20 cellular contexts compared by ENCODE assay signal in the genomic region with DNA sequence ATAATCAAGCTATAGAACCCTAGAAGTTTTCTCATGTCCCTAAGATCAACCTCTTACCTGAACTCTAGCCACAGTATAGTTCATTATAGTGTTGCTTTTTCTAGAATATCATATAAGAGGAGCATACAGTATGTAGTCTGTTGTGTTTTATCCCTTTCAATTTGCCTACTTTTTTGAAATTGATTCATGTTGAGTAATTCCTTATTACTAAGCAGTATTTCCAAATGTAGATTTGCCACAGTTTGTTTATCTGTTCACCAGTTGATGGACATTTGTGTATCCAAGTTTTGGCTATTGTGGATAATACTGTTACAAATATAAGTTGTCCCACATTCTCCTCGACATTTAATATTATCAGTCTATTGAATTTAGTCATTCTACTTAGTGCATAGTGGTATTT.
"Had no signal": no experiment of that assay in that cellular context is flagged by ENCODE, and none has a peak within 500 bp of the region (broad histone marks: within the 10 kb centered on the region; RNA-seq: fewer than 3 reads in every experiment).

No MANE protein-coding gene starts in this region.

- FAIRE-seq: keratinocyte had no signal

- H3K4me3 ChIP-seq: adrenal gland, esophagus squamous epithelium, left lung, tibial nerve, uterus had no signal

- DNase-seq: activated CD4-positive, alpha-beta T cell treated with anti-CD3 and anti-CD28 coated beads, Interleukin-2, amount 50 U/mL, for 4 hours; activated effector memory CD4-positive, alpha-beta T cell treated with Interleukin-2 at 50 U/mL for 16 hours; activated naive CD4-positive, alpha-beta T cell treated with anti-CD3 and anti-CD28 coated beads, Interleukin-2, amount 10 ng/mL, durations not matched to agents 7 days and 5 days; activated T-cell treated with anti-CD3 and anti-CD28 coated beads, Interleukin-2, amount 50 U/mL, for 1 hour; adrenal gland; effector CD4-positive, alpha-beta T cell; esophagus squamous epithelium; foreskin keratinocyte; glutamatergic neuron; hypothalamus; left lung; nephron progenitor cell; nucleus accumbens; uterus; WERI-Rb-1 had no signal

- H3K27me3 ChIP-seq: adrenal gland, esophagus squamous epithelium, foreskin keratinocyte, left lung, tibial nerve, uterus had no signal

- H3K4me1 Mint-ChIP-seq: activated naive CD4-positive, alpha-beta T cell treated with anti-CD3 and anti-CD28 coated beads, Interleukin-2, amount 10 ng/mL, durations not matched to agents 7 days and 5 days; nephron progenitor cell had no signal

- H3K4me1 ChIP-seq: left lung had no signal

- H3K9me3 Mint-ChIP-seq: activated naive CD4-positive, alpha-beta T cell treated with anti-CD3 and anti-CD28 coated beads, Interleukin-2, amount 10 ng/mL, durations not matched to agents 7 days and 5 days had no signal

- H3K4me3 Mint-ChIP-seq: activated naive CD4-positive, alpha-beta T cell treated with anti-CD3 and anti-CD28 coated beads, Interleukin-2, amount 10 ng/mL, durations not matched to agents 7 days and 5 days; mesothelial cell of epicardium; nephron progenitor cell; stimulated activated naive CD8-positive, alpha-beta T cell treated with anti-CD3 and anti-CD28 coated beads, Interleukin-15, Interleukin-2, amounts not matched to agents 100 ng/mL and 50 ng/mL, for 24 hours; T-helper 1 cell treated with Interleukin-12 subunit alpha and Interleukin-12 subunit beta and Interleukin-4 antibody, amounts not matched to agents 30 μg/mL and 1 μg/mL, for 36 hours had no signal

- H3K27ac ChIP-seq: adrenal gland, esophagus squamous epithelium, foreskin keratinocyte, tibial nerve, uterus, WERI-Rb-1 had no signal

- H3K27me3 Mint-ChIP-seq: activated naive CD4-positive, alpha-beta T cell treated with anti-CD3 and anti-CD28 coated beads, Interleukin-2, amount 10 ng/mL, durations not matched to agents 7 days and 5 days; stimulated activated naive CD8-positive, alpha-beta T cell treated with anti-CD3 and anti-CD28 coated beads, Interleukin-15, Interleukin-2, amounts not matched to agents 100 ng/mL and 50 ng/mL, for 24 hours had no signal

- H3K9me3 ChIP-seq: adrenal gland, esophagus squamous epithelium, uterus had no signal

- H3K27ac Mint-ChIP-seq: activated naive CD4-positive, alpha-beta T cell treated with anti-CD3 and anti-CD28 coated beads, Interleukin-2, amount 10 ng/mL, durations not matched to agents 7 days and 5 days; mesothelial cell of epicardium; nephron progenitor cell; stimulated activated naive CD8-positive, alpha-beta T cell treated with anti-CD3 and anti-CD28 coated beads, Interleukin-15, Interleukin-2, amounts not matched to agents 100 ng/mL and 50 ng/mL, for 24 hours; T-helper 1 cell treated with Interleukin-12 subunit alpha and Interleukin-12 subunit beta and Interleukin-4 antibody, amounts not matched to agents 30 μg/mL and 1 μg/mL, for 36 hours had no signal

- ATAC-seq: foreskin keratinocyte, left lung had no signal

- H3K36me3 ChIP-seq: adrenal gland, left lung, tibial nerve, uterus, WERI-Rb-1 had no signal
